ENCODE assay signal across 23 cellular contexts in genomic region chr2:111994042-111994441, GRCh38.
"Had no signal": no experiment of that assay in that cellular context is flagged by ENCODE, and none has a peak within 500 bp of the region (broad histone marks: within the 10 kb centered on the region; RNA-seq: fewer than 3 reads in every experiment).

No MANE protein-coding gene starts in this region.

- H3K27me3 ChIP-seq: esophagus muscularis mucosa, heart right ventricle, sigmoid colon, thyroid gland, upper lobe of left lung, vagina had no signal

- FAIRE-seq: small intestine had no signal

- DNase-seq: activated CD4-positive, alpha-beta T cell treated with anti-CD3 and anti-CD28 coated beads for 36 hours; activated CD4-positive, CD25-positive, alpha-beta regulatory T cell; activated CD8-positive, alpha-beta memory T cell treated with anti-CD3 and anti-CD28 coated beads, Interleukin-2, amount 10 ng/mL, durations not matched to agents 7 days and 5 days; activated CD8-positive, alpha-beta T cell treated with anti-CD3 and anti-CD28 coated beads, Interleukin-2, amount 10 ng/mL, durations not matched to agents 7 days and 5 days; activated naive CD8-positive, alpha-beta T cell treated with anti-CD3 and anti-CD28 coated beads, Interleukin-2, amount 50 U/mL, for 24 hours; activated T-cell treated with anti-CD3 and anti-CD28 coated beads, Interleukin-2, amount 50 U/mL, for 48 hours; caudate nucleus; cortex of kidney; endodermal cell; foreskin keratinocyte; heart right ventricle; mucosa of descending colon; sigmoid colon; small intestine; stimulated activated CD4-positive, alpha-beta T cell treated with anti-CD3 and anti-CD28 coated beads, Interleukin-4, amount 100 ng/mL, for 24 hours; stimulated activated naive CD8-positive, alpha-beta T cell treated with anti-CD3 and anti-CD28 coated beads, Interleukin-15, amount 100 ng/mL, for 72 hours; thyroid gland had no signal

- H3K9me3 ChIP-seq: esophagus muscularis mucosa, heart right ventricle, mucosa of descending colon, sigmoid colon, thyroid gland, upper lobe of left lung, vagina had no signal

- H3K4me3 ChIP-seq: esophagus muscularis mucosa, heart right ventricle, lung, mucosa of descending colon, sigmoid colon, thyroid gland, upper lobe of left lung, vagina had no signal

- H3K4me1 ChIP-seq: esophagus muscularis mucosa, foreskin keratinocyte, sigmoid colon, thyroid gland, upper lobe of left lung, vagina had no signal

- ATAC-seq: activated CD4-positive, alpha-beta T cell treated with anti-CD3 and anti-CD28 coated beads for 36 hours; activated CD8-positive, alpha-beta memory T cell treated with anti-CD3 and anti-CD28 coated beads, Interleukin-2, amount 10 ng/mL, durations not matched to agents 7 days and 5 days; activated CD8-positive, alpha-beta T cell treated with anti-CD3 and anti-CD28 coated beads, Interleukin-2, amount 10 ng/mL, durations not matched to agents 7 days and 5 days; activated naive CD8-positive, alpha-beta T cell treated with anti-CD3 and anti-CD28 coated beads, Interleukin-2, amount 50 U/mL, for 24 hours; foreskin keratinocyte; mucosa of descending colon; natural killer cell treated with Interleukin-12 subunit alpha and Interleukin-12 subunit beta and Interleukin-15 and Interleukin-18, amount 100 ng/mL, for 72 hours; stimulated activated effector memory CD8-positive, alpha-beta T cell treated with anti-CD3 and anti-CD28 coated beads, Interleukin-12 subunit alpha, Interleukin-12 subunit beta, amount 100 ng/mL, for 72 hours; stimulated activated naive CD8-positive, alpha-beta T cell treated with anti-CD3 and anti-CD28 coated beads, Interleukin-15, amount 100 ng/mL, for 72 hours had no signal

- H3K27ac ChIP-seq: esophagus muscularis mucosa, foreskin keratinocyte, heart right ventricle, sigmoid colon, thyroid gland, upper lobe of left lung, vagina had no signal
